In genomic region chr1:178997428-178997827, GRCh38 we compare ENCODE assay signal across 9 cellular contexts.
"Had no signal": no experiment of that assay in that cellular context is flagged by ENCODE, and none has a peak within 500 bp of the region (broad histone marks: within the 10 kb centered on the region; RNA-seq: fewer than 3 reads in every experiment).

No MANE protein-coding gene starts in this region.

- H3K4me3 Mint-ChIP-seq: HFFc6 had no signal

- H3K27ac Mint-ChIP-seq: HFFc6 had no signal

- ATAC-seq: HCT116, K562 had no signal

- H3K9me3 ChIP-seq: HAP-1 had no signal

- H3K27ac ChIP-seq: GM23248 had no signal

- H3K36me3 ChIP-seq: HAP-1 had no signal

- H3K4me3 ChIP-seq: GM23248, HAP-1, K562 had no signal

- H3K9me3 Mint-ChIP-seq: HFFc6 had no signal

- DNase-seq: GM23248, GOT3, H7, HFFc6, IMR-90, KG1 had no signal
